Comparison of ENCODE assay signal across 21 cellular contexts in genomic region chr12:110848524-110848923, GRCh38. TPM values are rescaled to one million over a fixed set of nuclear protein-coding genes. Genes with fewer than 3 reads are reported as not detected.
A peak's percentile ranks its signal among the peaks of the same experiment; 100 is the strongest.
DNase-seq lines count a peak whose midpoint lies in the region; ATAC-seq, FAIRE-seq and TF ChIP-seq lines count a peak whose summit lies in the region.
"Had no signal": no experiment of that assay in that cellular context is flagged by ENCODE, and none has a peak within 500 bp of the region (broad histone marks: within the 10 kb centered on the region; RNA-seq: fewer than 3 reads in every experiment).

No MANE protein-coding gene starts in this region.

- H3K9me3 ChIP-seq in esophagus squamous epithelium: no peaks in the 10 kb centered on the region
- no peaks in the 10 kb centered on the region for H3K9me3 ChIP-seq in ascending aorta

- TF ChIP-seq POLR2A in esophagus squamous epithelium (IDR thresholded peaks at IDR 0.05): no peak

- H3K9me3 Mint-ChIP-seq in GM23338 (no peaks in the 10 kb centered on the region), glutamatergic neuron (ENCODE audit: unreplicated experiment) (peaks cover 4% of the 10 kb centered on the region)
- H3K9me3 Mint-ChIP-seq: CD4-positive, alpha-beta memory T cell; H9; HFFc6 had no signal

- H3K36me3 Mint-ChIP-seq in GM23338 (ENCODE audit: low read depth) (no peaks in the 10 kb centered on the region), glutamatergic neuron (ENCODE audit: unreplicated experiment) (peaks cover 4% of the 10 kb centered on the region)
- H3K36me3 Mint-ChIP-seq: CD4-positive, alpha-beta memory T cell had no signal

- no peak overlapping the region for H3K27ac Mint-ChIP-seq in GM23338
- peak overlapping the region; percentile 49 for H3K27ac Mint-ChIP-seq in glutamatergic neuron (ENCODE audit: unreplicated experiment)
- H3K27ac Mint-ChIP-seq: CD4-positive, alpha-beta memory T cell; HFFc6 had no signal

- H3F3A ChIP-seq in GM23338 (replicated peaks; ENCODE audit: low read depth): no peaks in the 10 kb centered on the region

- no peak overlapping the region for H3K4me2 ChIP-seq in GM23338

- 88 to 98% methylated on average over 4 of the region's 4 CpGs for WGBS in esophagus squamous epithelium, 2 donors

- intact Hi-C loops in esophagus squamous epithelium (cut with DNase I): no loop called here
- intact Hi-C loops in ascending aorta (cut with DNase I): loop anchor here (5.0 kb wide), 1 partner anchor 39 kb away; no protein-coding TSS in a partner anchor

- no peak overlapping the region for H2AFZ ChIP-seq in GM23338

- H4K20me1 ChIP-seq in GM23338 (replicated peaks; ENCODE audit: insufficient read depth): no peaks in the 10 kb centered on the region

- no peak for DNase-seq in GM23338 (ENCODE audit: low spot score)
- DNase-seq in NCI-H446 treated with DMSO at 0.1 percent for 48 hours (lab: John Stamatoyannopoulos, UW): peak; percentile 21
- no peak for DNase-seq in bronchial epithelial cell (ENCODE audit: low read depth)
- no peak for DNase-seq in glutamatergic neuron
- no peak for DNase-seq in esophagus squamous epithelium (lab: John Stamatoyannopoulos, UW)
- no peak for DNase-seq in ascending aorta (ENCODE audit: low spot score in 2 of 2)
- no peak for DNase-seq in substantia nigra (lab: John Stamatoyannopoulos, UW)
- no peak for DNase-seq in EL
- DNase-seq: C1 segment of cervical spinal cord; Calu3; CD4-positive, alpha-beta memory T cell; COR-L47; DMS79 treated with DMSO at 0.1 percent for 48 hours; H9; HFFc6 had no signal

- H3K27ac ChIP-seq in GM23338 (ENCODE audit: low read depth) (no peak overlapping the region), esophagus squamous epithelium (no peak overlapping the region), ascending aorta (no peak overlapping the region), substantia nigra (ENCODE audit: low read depth, low read length, poor library complexity, severe bottlenecking) (no peak overlapping the region)

- no peak for ATAC-seq in GM23338

- FAIRE-seq in bronchial epithelial cell (lab: Jason Lieb, UNC): peak; percentile 52
- FAIRE-seq: G401.6, GM12892 had no signal

- H3K27me3 Mint-ChIP-seq in GM23338 (ENCODE audit: insufficient read depth, low read depth, poor library complexity): peaks cover 20% of the 10 kb centered on the region
- peaks cover 2% of the 10 kb centered on the region for H3K27me3 Mint-ChIP-seq in glutamatergic neuron (ENCODE audit: unreplicated experiment)

- no peaks in the 10 kb centered on the region for H3K27me3 ChIP-seq in GM23338 (ENCODE audit: insufficient read depth)
- H3K27me3 ChIP-seq in bronchial epithelial cell (ENCODE audit: control insufficient read depth, insufficient read depth, low read length): peaks cover 7% of the 10 kb centered on the region
- peaks cover 0 to 62% (median 0%) of the 10 kb centered on the region in 4 donors for H3K27me3 ChIP-seq in esophagus squamous epithelium
- no peaks in the 10 kb centered on the region for H3K27me3 ChIP-seq in ascending aorta

- no peak overlapping the region for H3K4me3 ChIP-seq in GM23338
- no peak overlapping the region for H3K4me3 ChIP-seq in bronchial epithelial cell (ENCODE audit: low read depth, low read length)
- no peak overlapping the region for H3K4me3 ChIP-seq in esophagus squamous epithelium
- no peak overlapping the region for H3K4me3 ChIP-seq in ascending aorta

- H3K36me3 ChIP-seq in GM23338 (ENCODE audit: insufficient read depth) (no peaks in the 10 kb centered on the region), bronchial epithelial cell (ENCODE audit: control insufficient read depth, insufficient read depth, low read length) (no peaks in the 10 kb centered on the region), esophagus squamous epithelium (no peaks in the 10 kb centered on the region), ascending aorta (no peaks in the 10 kb centered on the region)

- no peaks in the 10 kb centered on the region for H3K79me2 ChIP-seq in GM23338 (replicated peaks; ENCODE audit: insufficient read depth)

- H3K9me2 ChIP-seq in GM23338 (ENCODE audit: insufficient read depth): no peaks in the 10 kb centered on the region

- peaks cover 17% of the 10 kb centered on the region for H3K4me1 Mint-ChIP-seq in GM23338
- peaks cover 9% of the 10 kb centered on the region for H3K4me1 Mint-ChIP-seq in glutamatergic neuron (ENCODE audit: low read depth, unreplicated experiment)

- peaks cover 6% of the 10 kb centered on the region; the same call in 1 of the 2 replicates for H3K4me1 ChIP-seq in GM23338 (ENCODE audit: insufficient read depth)
- peaks cover 0 to 23% (median 8%) of the 10 kb centered on the region in 3 donors for H3K4me1 ChIP-seq in esophagus squamous epithelium
- peaks cover 0 to 6% of the 10 kb centered on the region in 2 donors for H3K4me1 ChIP-seq in ascending aorta

- H3K4me3 Mint-ChIP-seq in GM23338 (no peak overlapping the region), glutamatergic neuron (ENCODE audit: unreplicated experiment) (no peak overlapping the region)
- H3K4me3 Mint-ChIP-seq: HFFc6 had no signal

- TF ChIP-seq CTCF in GM23338 (conservative IDR thresholded peaks at IDR 0.05; ENCODE audit: low read depth in 2 of 2): no peak
- TF ChIP-seq CTCF in bronchial epithelial cell (IDR thresholded peaks at IDR 0.05; ENCODE audit: insufficient read depth, low read length, severe bottlenecking): no peak
- no peak for TF ChIP-seq CTCF in glutamatergic neuron (IDR thresholded peaks at IDR 0.05; ENCODE audit: partially characterized antibody, unreplicated experiment)
- no peak for TF ChIP-seq CTCF in esophagus squamous epithelium (IDR thresholded peaks at IDR 0.05)
- TF ChIP-seq CTCF in ascending aorta (IDR thresholded peaks at IDR 0.05): no peak

TF ChIP-seq in GM23338, 12 proteins besides CTCF, POLR2A, EP300 and RAD21:
- TF ChIP-seq ZNF331 (CRISPR knock-in tag; IDR thresholded peaks at IDR 0.05; ENCODE audit: low read depth) (no peak), ZNF462 (CRISPR knock-in tag; IDR thresholded peaks at IDR 0.05) (0 out of 2 replicates have a peak, but pooled peaks have one; percentile 21)

RNA-seq across cellular contexts. Expression of gene CCDC63, which starts 1.7 kb away (rescaled TPM):
- not detected in 2 replicates for total RNA-seq in GM23338 (2014; rRNA removed; shearing (Covaris generic))
- 1.8 and 1.9 TPM in 2 replicates for polyA plus RNA-seq in GM23338 (2016; fragmentation: Nextera tagmentation; extraction: Ambion mirVana)
- total RNA-seq in bronchial epithelial cell (not detected in 2 replicates), glutamatergic neuron (ENCODE audit: unreplicated experiment) (0.32 TPM), esophagus squamous epithelium (not detected), ascending aorta (not detected)
- total RNA-seq: A172; Calu3; CD4-positive, alpha-beta memory T cell; Daoy; H4; HFFc6 had no signal
- polyA plus RNA-seq: BJ; CD4-positive, alpha-beta memory T cell had no signal
